13 cellular contexts compared by ENCODE assay signal in genomic region chr18:36108601-36109000, GRCh38.
"Had no signal": no experiment of that assay in that cellular context is flagged by ENCODE, and none has a peak within 500 bp of the region (broad histone marks: within the 10 kb centered on the region; RNA-seq: fewer than 3 reads in every experiment).

No MANE protein-coding gene starts in this region.

- DNase-seq: colonic mucosa; dermis blood vessel endothelial cell; gastrocnemius medialis; heart right ventricle; hypothalamus; islet precursor cell; mucosa of descending colon; naive thymus-derived CD8-positive, alpha-beta T cell; spleen; stimulated activated naive CD4-positive, alpha-beta T cell had no signal

- H3K9me3 ChIP-seq: colonic mucosa, gastrocnemius medialis, heart right ventricle, mucosa of descending colon, neutrophil had no signal

- H3K4me1 ChIP-seq: colonic mucosa, gastrocnemius medialis, heart right ventricle, spleen had no signal

- H3K27ac ChIP-seq: colonic mucosa, gastrocnemius medialis, heart right ventricle, neutrophil, spleen had no signal

- H3K27me3 ChIP-seq: colonic mucosa, gastrocnemius medialis, heart right ventricle, neutrophil, spleen had no signal

- ATAC-seq: gastrocnemius medialis; heart right ventricle; left lobe of liver; mucosa of descending colon; naive thymus-derived CD8-positive, alpha-beta T cell; sciatic nerve had no signal

- H3K4me3 ChIP-seq: colonic mucosa, gastrocnemius medialis, heart right ventricle, mucosa of descending colon, spleen had no signal
